ENCODE assay signal across 8 cellular contexts in the genomic region with DNA sequence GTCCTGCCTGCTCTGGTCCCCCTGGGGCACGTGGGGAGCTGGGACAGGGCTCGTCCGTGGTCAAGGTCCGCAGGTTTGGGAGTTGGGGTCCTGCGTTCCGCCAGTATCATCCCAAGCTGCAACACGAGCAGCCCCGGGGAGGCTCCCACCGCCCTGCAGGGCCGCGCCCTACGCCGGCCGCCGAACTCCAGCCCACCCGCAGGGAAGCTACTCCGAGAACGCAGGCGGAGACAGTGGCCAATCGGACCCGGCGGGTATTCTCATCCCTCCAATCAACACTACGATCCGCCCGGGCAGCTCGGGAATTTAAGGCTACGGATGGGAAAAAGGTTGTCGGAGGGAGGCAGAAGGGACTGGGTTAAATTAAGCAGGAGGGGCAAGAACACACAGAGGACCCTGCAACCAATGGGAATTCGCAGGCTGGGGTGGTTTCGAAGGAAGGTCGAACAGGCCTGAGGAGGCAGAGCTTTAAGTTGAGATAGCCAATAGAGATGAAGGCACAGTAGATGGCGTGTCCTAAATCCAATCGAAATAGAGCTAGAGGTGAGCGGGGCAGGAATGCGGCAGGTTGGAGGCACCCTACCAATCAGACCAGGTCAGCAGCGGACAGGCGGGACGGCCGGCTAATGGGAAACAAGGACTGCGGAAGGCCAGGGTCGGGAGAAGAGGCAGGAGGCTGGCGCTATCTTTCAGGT.
DNase-seq lines count a peak whose midpoint lies in the region; ATAC-seq and FAIRE-seq lines count a peak whose summit lies in the region.

No MANE protein-coding gene starts in this region.

- peak; percentile 80 for ATAC-seq in GM19035 (IDR thresholded peaks at IDR 0.05; ENCODE audit: unreplicated experiment)
- peak; percentile 77 for ATAC-seq in HG03280 (IDR thresholded peaks at IDR 0.05; ENCODE audit: unreplicated experiment)

- peak; percentile 97 for FAIRE-seq in colon (lab: Jason Lieb, UNC)

- DNase-seq in Ammon's horn (ENCODE audit: low spot score), result peak; percentile 100
- DNase-seq in NCI-H345 (lab: John Stamatoyannopoulos, UW), result peak; percentile 97
- peak; percentile 82 to 89 (median 84) for DNase-seq in activated CD4-positive, CD25-positive, alpha-beta regulatory T cell (lab: John Stamatoyannopoulos, UW)
- DNase-seq in kidney glomerular epithelial cell (lab: John Stamatoyannopoulos, UW), result peak; percentile 99
- DNase-seq in stimulated activated CD4-positive, alpha-beta T cell treated with anti-CD3 and anti-CD28 coated beads, Interleukin-1b, Interleukin-23, amount 100 ng/mL, for 1 hour (ENCODE audit: low read depth in 2 of 2), result peak; percentile 74 to 92

Comparison
In these comparisons a context has a peak if more than half of its experiments do, and no peak if none do; other contexts are left out.
1. Peak in every context shown above with its lines: DNase-seq and ATAC-seq.